In the genomic region with DNA sequence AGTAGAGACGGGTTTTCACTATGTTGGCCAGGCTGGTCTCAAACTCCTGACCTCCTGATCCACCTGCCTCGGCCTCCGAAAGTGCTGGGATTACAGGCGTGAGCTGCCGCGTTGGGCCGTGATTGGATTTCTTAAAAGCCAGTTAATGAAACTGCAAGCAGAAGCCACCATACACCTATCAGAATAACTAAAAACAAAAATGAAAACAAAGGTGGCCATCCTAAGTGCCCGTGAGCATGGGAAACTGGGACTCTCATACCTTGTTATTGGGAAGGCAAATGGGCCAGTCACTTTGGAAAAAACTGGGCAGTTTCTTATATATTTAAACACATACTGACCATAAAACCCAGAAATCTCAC, we compare ENCODE assay signal across 15 cellular contexts. TPM values are rescaled to one million over a fixed set of nuclear protein-coding genes. Genes with fewer than 3 reads are reported as not detected.
DNase-seq lines count a peak whose midpoint lies in the region; ATAC-seq and TF ChIP-seq lines count a peak whose summit lies in the region.
"Had no signal": no experiment of that assay in that cellular context is flagged by ENCODE, and none has a peak within 500 bp of the region (broad histone marks: within the 10 kb centered on the region; RNA-seq: fewer than 3 reads in every experiment).

No MANE protein-coding gene starts in this region.

- no peaks in the 10 kb centered on the region for H3K9me3 ChIP-seq in right lobe of liver

- H3K4me1 Mint-ChIP-seq in stimulated activated naive CD8-positive, alpha-beta T cell treated with anti-CD3 and anti-CD28 coated beads, Interleukin-15, Interleukin-2, amounts not matched to agents 100 ng/mL and 50 ng/mL, for 24 hours (ENCODE audit: low read depth) = peaks cover 27% of the 10 kb centered on the region
- H3K4me1 Mint-ChIP-seq in activated B cell treated with CpG ODN at 0.5 μM for 24 hours = peaks cover 84% of the 10 kb centered on the region

- H3K36me3 Mint-ChIP-seq in stimulated activated naive CD8-positive, alpha-beta T cell treated with anti-CD3 and anti-CD28 coated beads, Interleukin-15, Interleukin-2, amounts not matched to agents 100 ng/mL and 50 ng/mL, for 24 hours (ENCODE audit: low read depth) = no peaks in the 10 kb centered on the region
- peaks cover 2% of the 10 kb centered on the region for H3K36me3 Mint-ChIP-seq in activated B cell treated with CpG ODN at 0.5 μM for 24 hours (ENCODE audit: low read depth)

- no peaks in the 10 kb centered on the region for H3K36me3 ChIP-seq in right lobe of liver
- H3K36me3 ChIP-seq: brain microvascular endothelial cell had no signal

- DNase-seq in stimulated activated naive CD8-positive, alpha-beta T cell treated with anti-CD3 and anti-CD28 coated beads, Interleukin-15, Interleukin-2, amounts not matched to agents 100 U/mL and 50 U/mL, for 24 hours = no peak
- DNase-seq in activated B cell treated with CpG ODN at 0.5 μM for 24 hours = no peak
- no peak for DNase-seq in right lobe of liver
- DNase-seq in EL = no peak
- DNase-seq in SIG-M5 treated with dmso at 0.1 percent for 504 hours (lab: John Stamatoyannopoulos, UW; ENCODE audit: unreplicated experiment) = no peak
- no peak for DNase-seq in OCI-M2 (lab: John Stamatoyannopoulos, UW; ENCODE audit: unreplicated experiment)
- no peak for DNase-seq in left ventricle myocardium superior
- DNase-seq: brain microvascular endothelial cell, hypothalamus, PC-9, T-helper 9 cell had no signal

- no peaks in the 10 kb centered on the region for H3K27me3 ChIP-seq in right lobe of liver
- H3K27me3 ChIP-seq: brain microvascular endothelial cell had no signal

- no peak for ATAC-seq in stimulated activated naive CD8-positive, alpha-beta T cell treated with anti-CD3 and anti-CD28 coated beads, Interleukin-15, Interleukin-2, amounts not matched to agents 100 U/mL and 50 U/mL, for 24 hours
- ATAC-seq in activated B cell treated with CpG ODN at 0.5 μM for 24 hours (ENCODE audit: low read depth) = no peak
- ATAC-seq in right lobe of liver = no peak
- ATAC-seq in left ventricle myocardium superior = no peak

- CTCF ChIA-PET in activated B cell treated with CpG ODN at 0.5 μM for 24 hours (lab: Charles Lee) = interaction anchor here (0.8 to 1.5 kb wide), 4 partner anchors 9 to 157 kb away, joined by 3 read pairs; a partner anchor contains a TSS

- no peaks in the 10 kb centered on the region for H3K4me1 ChIP-seq in right lobe of liver
- H3K4me1 ChIP-seq: parathyroid adenoma had no signal

- POLR2A ChIA-PET in activated B cell treated with CpG ODN at 0.5 μM for 24 hours (lab: Charles Lee) = interaction anchor here (0.6 to 6.9 kb wide), 32 partner anchors 8 to 607 kb away, joined by 3 to 90 read pairs (median 7); a partner anchor contains a TSS

- intact Hi-C loops in activated B cell treated with CpG ODN at 0.5 μM for 24 hours (cut with micrococcal nuclease) = no loop called here
- intact Hi-C loops in right lobe of liver (cut with DNase I) = loop anchor here in 1 of 2 donors (10.0 kb wide), 1 partner anchor 101 kb away; a partner anchor contains a TSS
- intact Hi-C loops in left ventricle myocardium superior (cut with micrococcal nuclease) = no loop called here

- peak overlapping the region; percentile 86 for H3K27ac Mint-ChIP-seq in stimulated activated naive CD8-positive, alpha-beta T cell treated with anti-CD3 and anti-CD28 coated beads, Interleukin-15, Interleukin-2, amounts not matched to agents 100 ng/mL and 50 ng/mL, for 24 hours
- peak overlapping the region; percentile 94 for H3K27ac Mint-ChIP-seq in activated B cell treated with CpG ODN at 0.5 μM for 24 hours

- H3K27ac ChIP-seq in right lobe of liver = peak overlapping the region in 2 of 3 donors; percentile 48 to 60
- H3K27ac ChIP-seq: brain microvascular endothelial cell, epithelial cell of prostate, parathyroid adenoma, PC-9 had no signal

- 74% methylated on average over 3 of the region's 8 CpGs for WGBS in right lobe of liver (ENCODE audit: insufficient coverage, low coverage, low lambda C conversion rate, missing lambda C conversion rate)

- no peak overlapping the region for H3K4me3 ChIP-seq in right lobe of liver
- H3K4me3 ChIP-seq: lung, PC-9 had no signal

- H3K9me3 Mint-ChIP-seq in stimulated activated naive CD8-positive, alpha-beta T cell treated with anti-CD3 and anti-CD28 coated beads, Interleukin-15, Interleukin-2, amounts not matched to agents 100 ng/mL and 50 ng/mL, for 24 hours = no peaks in the 10 kb centered on the region
- no peaks in the 10 kb centered on the region for H3K9me3 Mint-ChIP-seq in activated B cell treated with CpG ODN at 0.5 μM for 24 hours

- TF ChIP-seq POLR2A in right lobe of liver (IDR thresholded peaks at IDR 0.05) = no peak

- no peaks in the 10 kb centered on the region for H3K27me3 Mint-ChIP-seq in stimulated activated naive CD8-positive, alpha-beta T cell treated with anti-CD3 and anti-CD28 coated beads, Interleukin-15, Interleukin-2, amounts not matched to agents 100 ng/mL and 50 ng/mL, for 24 hours
- no peaks in the 10 kb centered on the region for H3K27me3 Mint-ChIP-seq in activated B cell treated with CpG ODN at 0.5 μM for 24 hours

- TF ChIP-seq CTCF in activated B cell treated with CpG ODN at 0.5 μM for 24 hours (IDR thresholded peaks at IDR 0.05) = no peak
- no peak for TF ChIP-seq CTCF in right lobe of liver (IDR thresholded peaks at IDR 0.05)

- peak overlapping the region; percentile 82 for H3K4me3 Mint-ChIP-seq in stimulated activated naive CD8-positive, alpha-beta T cell treated with anti-CD3 and anti-CD28 coated beads, Interleukin-15, Interleukin-2, amounts not matched to agents 100 ng/mL and 50 ng/mL, for 24 hours
- H3K4me3 Mint-ChIP-seq in activated B cell treated with CpG ODN at 0.5 μM for 24 hours = peak overlapping the region; percentile 85

RNA-seq across cellular contexts. Expression of a gene that starts 7.7 kb away (rescaled TPM):
- 22.4 and 29.5 TPM in 2 replicates for total RNA-seq in activated B cell treated with CpG ODN at 0.5 μM for 24 hours
- total RNA-seq in right lobe of liver = 10 to 100 TPM in 4 of 6 experiments, 1 to 10 TPM in 2; 9.6 to 17.0 (median 10.8) TPM
- total RNA-seq in left ventricle myocardium superior = 25.5 TPM

RNA-seq across cellular contexts. Expression of a gene that starts 23.1 kb away (rescaled TPM):
- total RNA-seq in activated B cell treated with CpG ODN at 0.5 μM for 24 hours = 34.5 and 40.8 TPM in 2 replicates
- 10 to 100 TPM in 5 of 6 experiments, 1 to 10 TPM in 1; 6.3 to 15.0 (median 11.5) TPM for total RNA-seq in right lobe of liver
- total RNA-seq in left ventricle myocardium superior = 124 TPM
